In the genomic region with DNA sequence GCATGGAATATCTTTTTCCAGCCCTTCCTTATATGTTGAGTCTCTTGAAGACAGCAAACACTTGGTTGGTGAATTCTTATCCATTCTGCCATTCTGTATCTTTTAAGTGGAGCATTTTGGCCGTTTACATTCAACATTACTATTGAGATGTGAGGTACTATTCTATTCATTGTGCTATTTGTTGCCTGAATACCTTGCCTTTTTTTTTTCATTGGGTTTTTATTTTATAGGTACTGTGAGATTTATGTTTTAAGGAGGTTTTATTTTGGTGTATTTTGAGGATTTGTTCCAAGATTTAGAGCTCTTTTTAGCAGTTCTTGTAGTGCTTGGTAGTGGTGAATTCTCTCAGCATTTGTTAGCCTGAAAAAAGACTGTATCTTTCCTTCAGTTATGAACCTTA, we compare ENCODE assay signal across 35 cellular contexts.
"Had no signal": no experiment of that assay in that cellular context is flagged by ENCODE, and none has a peak within 500 bp of the region (broad histone marks: within the 10 kb centered on the region; RNA-seq: fewer than 3 reads in every experiment).

No MANE protein-coding gene starts in this region.

- DNase-seq: Karpas-422, Kasumi-1, MG63, MM.1S, MV-4-11, NCI-H1048, NCI-H1092, NCI-H1092 treated with DMSO at 0.1 percent for 48 hours, NCI-H1105, NCI-H1105 treated with DMSO at 0.1 percent for 48 hours, NCI-H1417, NCI-H1417 treated with DMSO at 0.1 percent for 48 hours, NCI-H1436, NCI-H1436 treated with DMSO at 0.1 percent for 48 hours, NCI-H146, NCI-H1694, NCI-H1694 treated with DMSO at 0.1 percent for 48 hours, NCI-H187, NCI-H187 treated with DMSO at 0.1 percent for 48 hours, NCI-H1930, NCI-H2029, NCI-H2029 treated with DMSO at 0.1 percent for 48 hours, NCI-H2081, NCI-H2081 treated with DMSO at 0.1 percent for 48 hours, NCI-H2107, NCI-H2171, NCI-H2171 treated with DMSO at 0.1 percent for 48 hours, NCI-H2227 treated with DMSO at 0.1 percent for 48 hours, NCI-H226, NCI-H345, NCI-H446, NCI-H446 treated with DMSO at 0.1 percent for 48 hours, NCI-H510A, NCI-H510A treated with DMSO at 0.1 percent for 48 hours, NCI-H524 had no signal

- H3K36me3 ChIP-seq: MG63 had no signal

- H3K4me3 ChIP-seq: MG63 had no signal

- H3K27me3 ChIP-seq: MG63 had no signal
